Comparison of ENCODE assay signal across 1 cellular context in the genomic region with DNA sequence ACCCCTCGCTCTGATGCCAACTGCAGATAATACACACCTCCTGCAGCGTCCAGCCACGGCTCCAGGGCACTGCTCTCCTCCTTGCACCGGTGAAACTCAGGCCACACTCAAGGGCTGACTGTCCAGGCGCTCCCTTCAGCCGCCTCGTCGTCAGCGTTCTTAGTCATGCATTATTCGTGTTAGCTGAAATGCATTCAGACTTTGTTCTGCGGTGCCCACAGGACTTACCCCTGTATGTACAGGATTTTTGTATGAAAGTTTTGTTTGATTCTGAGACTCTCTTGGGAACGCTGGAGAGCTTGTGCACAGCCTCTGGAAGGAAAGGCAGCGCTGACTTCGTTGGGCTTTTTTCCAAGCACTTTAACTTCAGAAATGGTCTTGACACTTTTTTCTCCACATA.
TF ChIP-seq lines count a peak whose summit lies in the region.

No MANE protein-coding gene starts in this region.

TF ChIP-seq in GM12891, 5 proteins besides CTCF, POLR2A, EP300 and RAD21:
- TF ChIP-seq PAX5 (IDR thresholded peaks at IDR 0.05; ENCODE audit: insufficient read depth, low read length, severe bottlenecking) (no peak), TAF1 (IDR thresholded peaks at IDR 0.05; ENCODE audit: low read depth, low read length) (no peak), SPI1 (IDR thresholded peaks at IDR 0.05; ENCODE audit: low read depth, low read length) (no peak), POU2F2 (IDR thresholded peaks at IDR 0.05; ENCODE audit: low read depth, low read length) (no peak), POLR2AphosphoS5 (IDR thresholded peaks at IDR 0.05; ENCODE audit: low read depth, low read length) (no peak)
